Comparison of ENCODE assay signal across 8 cellular contexts in genomic region chr1:170967042-170967910, GRCh38. TPM values are rescaled to one million over a fixed set of nuclear protein-coding genes. Genes with fewer than 3 reads are reported as not detected.
A peak's percentile ranks its signal among the peaks of the same experiment; 100 is the strongest.
DNase-seq lines count a peak whose midpoint lies in the region; ATAC-seq, FAIRE-seq and TF ChIP-seq lines count a peak whose summit lies in the region.

No MANE protein-coding gene starts in this region.

- H3K27ac ChIP-seq in A549, result no peak overlapping the region

- TF ChIP-seq POLR2A in A549 (IDR thresholded peaks at IDR 0.05; ENCODE audit: low read length), result no peak

- no peak overlapping the region for H3K4me2 ChIP-seq in A549

- H3K9me3 ChIP-seq in A549, result no peaks in the 10 kb centered on the region

- ATAC-seq in A549 (peak; percentile 59 to 82; a peak in 4 of 6 replicates), HG02943 (IDR thresholded peaks at IDR 0.05; ENCODE audit: low read depth, unreplicated experiment) (peak; percentile 63)

- FAIRE-seq in A549 (lab: Jason Lieb, UNC), result no peak

- H3K9me3 Mint-ChIP-seq in activated T-helper 1 cell treated with anti-CD3 and anti-CD28 coated beads, Interleukin-12 subunit alpha, Interleukin-12 subunit beta, Interleukin-2, Interleukin-4 antibody, amounts not matched to agents 30 ng/mL and 10 ng/mL and 1 ng/mL, durations not matched to agents 14 hours and 24 hours and 36 hours, result no peaks in the 10 kb centered on the region

- H3K4me3 ChIP-seq in A549 (no peak overlapping the region), GM12864 (ENCODE audit: low read depth, low read length) (no peak overlapping the region)

- no peak overlapping the region for H3K4me3 Mint-ChIP-seq in activated T-helper 1 cell treated with anti-CD3 and anti-CD28 coated beads, Interleukin-12 subunit alpha, Interleukin-12 subunit beta, Interleukin-2, Interleukin-4 antibody, amounts not matched to agents 30 ng/mL and 10 ng/mL and 1 ng/mL, durations not matched to agents 14 hours and 24 hours and 36 hours

- H3K27ac Mint-ChIP-seq in activated T-helper 1 cell treated with anti-CD3 and anti-CD28 coated beads, Interleukin-12 subunit alpha, Interleukin-12 subunit beta, Interleukin-2, Interleukin-4 antibody, amounts not matched to agents 30 ng/mL and 10 ng/mL and 1 ng/mL, durations not matched to agents 14 hours and 24 hours and 36 hours, result no peak overlapping the region

- H3K27me3 Mint-ChIP-seq in activated T-helper 1 cell treated with anti-CD3 and anti-CD28 coated beads, Interleukin-12 subunit alpha, Interleukin-12 subunit beta, Interleukin-2, Interleukin-4 antibody, amounts not matched to agents 30 ng/mL and 10 ng/mL and 1 ng/mL, durations not matched to agents 14 hours and 24 hours and 36 hours (ENCODE audit: insufficient read depth), result peaks cover 4% of the 10 kb centered on the region

- CTCF ChIA-PET in A549 (lab: Yijun Ruan, JAX), result interaction anchor here (0.7 to 3.3 kb wide), 14 partner anchors 11 to 1322 kb away, joined by 3 to 24 read pairs (median 4); partner anchors contain the start of gene FMO4

- H3K4me1 ChIP-seq in A549, result no peaks in the 10 kb centered on the region

- TF ChIP-seq RAD21 in A549 (conservative IDR thresholded peaks at IDR 0.05 in 1 of 2, IDR thresholded peaks at IDR 0.05 in 1 of 2), result peak; percentile 24 to 51; a peak in 2 of 5 replicates

- no peak for TF ChIP-seq EP300 in A549 (IDR thresholded peaks at IDR 0.05)

- no peaks in the 10 kb centered on the region for H3K4me1 Mint-ChIP-seq in activated T-helper 1 cell treated with anti-CD3 and anti-CD28 coated beads, Interleukin-12 subunit alpha, Interleukin-12 subunit beta, Interleukin-2, Interleukin-4 antibody, amounts not matched to agents 30 ng/mL and 10 ng/mL and 1 ng/mL, durations not matched to agents 14 hours and 24 hours and 36 hours (ENCODE audit: low read depth)

- peak; percentile 10 to 33 for DNase-seq in A549 (ENCODE audit: low read depth in 1 of 2, low spot score in 1 of 2)
- no peak for DNase-seq in GM12864 (ENCODE audit: low read depth)
- DNase-seq in NCI-H774 (lab: John Stamatoyannopoulos, UW), result peak; percentile 6
- peak; percentile 60 for DNase-seq in dermis blood vessel endothelial cell
- DNase-seq in medulla oblongata (ENCODE audit: extremely low spot score), result peak; percentile 72
- DNase-seq in T-helper 9 cell, result no peak
- no peak for DNase-seq in activated T-helper 1 cell treated with anti-CD3 and anti-CD28 coated beads, Interleukin-12 subunit alpha, Interleukin-12 subunit beta, Interleukin-2, Interleukin-4 antibody, amounts not matched to agents 30 ng/mL and 10 ng/mL and 1 ng/mL, durations not matched to agents 14 hours and 24 hours and 36 hours (ENCODE audit: low spot score)

- TF ChIP-seq CTCF in A549 (IDR thresholded peaks at IDR 0.05), result peak; percentile 42
- TF ChIP-seq CTCF in GM12864 (IDR thresholded peaks at IDR 0.05; ENCODE audit: low read depth, low read length, missing control alignments), result peak; percentile 63

- POLR2A ChIA-PET in A549 (lab: Yijun Ruan, JAX), result interaction anchor here (0.9 kb wide), 1 partner anchor 346 kb away, joined by 3 read pairs; no protein-coding TSS in a partner anchor

- H3K36me3 Mint-ChIP-seq in activated T-helper 1 cell treated with anti-CD3 and anti-CD28 coated beads, Interleukin-12 subunit alpha, Interleukin-12 subunit beta, Interleukin-2, Interleukin-4 antibody, amounts not matched to agents 30 ng/mL and 10 ng/mL and 1 ng/mL, durations not matched to agents 14 hours and 24 hours and 36 hours (ENCODE audit: low read depth), result no peaks in the 10 kb centered on the region

- 12% methylated on average over 5 of the region's 5 CpGs for WGBS in A549 (ENCODE audit: missing lambda C conversion rate)

- intact Hi-C loops in activated T-helper 1 cell treated with anti-CD3 and anti-CD28 coated beads, Interleukin-12 subunit alpha, Interleukin-12 subunit beta, Interleukin-2, Interleukin-4 antibody, amounts not matched to agents 30 ng/mL and 10 ng/mL and 1 ng/mL, durations not matched to agents 14 hours and 24 hours and 36 hours (cut with micrococcal nuclease), result loop anchor here (2.0 to 5.0 kb wide), 2 partner anchors 220 to 260 kb away; partner anchors contain the start of gene FMO2

TF ChIP-seq in A549, 52 proteins besides CTCF, POLR2A, EP300 and RAD21:
- TF ChIP-seq MAFK (IDR thresholded peaks at IDR 0.05; ENCODE audit: partially characterized antibody) (peak; percentile 25), SMC3 (IDR thresholded peaks at IDR 0.05) (peak; percentile 47; the same call in 2 of the 3 replicates), HOXB5 (CRISPR knock-in tag; IDR thresholded peaks at IDR 0.05) (no peak)

RNA-seq across cellular contexts. Expression of gene MROH9, which starts 31.9 kb away (rescaled TPM):
- polyA plus RNA-seq in A549 (2011; rRNA removed), result not detected in 2 replicates
- not detected in 2 replicates for polyA plus RNA-seq in A549 (2012; cell fraction: cytosol; rRNA removed)
- not detected in 2 replicates for polyA plus RNA-seq in A549 (2012; cell fraction: nucleus; rRNA removed)
- polyA plus RNA-seq in A549 (2017; fragmentation: RNase III; extraction: RNeasy Plus Mini Kit Qiagen cat#74134 plus additional on column Dnase treatment), result not detected in 3 replicates
- polyA minus RNA-seq in A549 (2011; rRNA and poly(A)+ RNA removed), result not detected in 2 replicates
- not detected in 2 replicates for total RNA-seq in dermis blood vessel endothelial cell
- not detected in 2 replicates for total RNA-seq in activated T-helper 1 cell treated with anti-CD3 and anti-CD28 coated beads, Interleukin-12 subunit alpha, Interleukin-12 subunit beta, Interleukin-2, Interleukin-4 antibody, amounts not matched to agents 30 ng/mL and 10 ng/mL and 1 ng/mL, durations not matched to agents 14 hours and 24 hours and 36 hours

Comparison
In these comparisons a context has a peak if more than half of its experiments do, and no peak if none do; other contexts are left out.
1. DNase-seq: peak in A549 (2 of 2), NCI-H774 (single experiment), dermis blood vessel endothelial cell (single experiment) and medulla oblongata (single experiment); none in GM12864 (single experiment), T-helper 9 cell (single experiment) and activated T-helper 1 cell treated with anti-CD3 and anti-CD28 coated beads, Interleukin-12 subunit alpha, Interleukin-12 subunit beta, Interleukin-2, Interleukin-4 antibody, amounts not matched to agents 30 ng/mL and 10 ng/mL and 1 ng/mL, durations not matched to agents 14 hours and 24 hours and 36 hours (single experiment).